In the genomic region with DNA sequence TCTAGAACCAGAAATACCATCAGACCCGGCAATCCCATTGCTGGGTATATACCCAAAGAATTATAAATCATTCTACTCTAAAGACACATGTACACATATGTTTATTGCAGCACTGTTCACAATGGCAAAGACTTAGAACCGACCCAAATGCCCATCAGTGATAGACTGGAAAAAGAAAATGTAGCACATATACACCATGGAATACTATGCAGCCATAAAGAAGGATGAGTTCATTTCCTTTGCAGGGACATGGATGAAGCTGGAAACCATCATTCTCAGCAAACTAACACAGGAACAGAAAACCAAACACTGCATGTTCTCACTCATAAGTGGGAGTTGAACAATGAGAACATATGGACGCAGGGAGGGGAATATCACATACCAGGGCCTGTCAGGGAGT, we compare ENCODE assay signal across 2 cellular contexts.
DNase-seq lines count a peak whose midpoint lies in the region; ATAC-seq, FAIRE-seq and TF ChIP-seq lines count a peak whose summit lies in the region.
"Not testable (repeated sequence)": the region's sequence is repeated elsewhere in the genome, so short reads cannot be mapped to it uniquely, and the experiment has no call there.

No MANE protein-coding gene starts in this region.

- peaks cover 12% of the 10 kb centered on the region for H3K27me3 Mint-ChIP-seq in activated CD4-positive, alpha-beta memory T cell treated with anti-CD3 and anti-CD28 coated beads for 36 hours

- not testable (repeated sequence) for TF ChIP-seq RAD21 in K562 (CRISPR knock-in tag; conservative IDR thresholded peaks at IDR 0.05 in 1 of 2, IDR thresholded peaks at IDR 0.05 in 1 of 2)

- not testable (repeated sequence) for H3K4me3 ChIP-seq in K562

- in situ Hi-C loops in K562 (cut with MboI) = not testable (repeated sequence)

- H2AFZ ChIP-seq in K562 (ENCODE audit: low read depth, low read length) = not testable (repeated sequence)

- not testable (repeated sequence) for H3K36me3 ChIP-seq in K562 (ENCODE audit: control insufficient read depth, insufficient read depth, low read length)

- H3K4me3 Mint-ChIP-seq in activated CD4-positive, alpha-beta memory T cell treated with anti-CD3 and anti-CD28 coated beads for 36 hours = not testable (repeated sequence)

- H3K9ac ChIP-seq in K562 (ENCODE audit: insufficient read depth in 1 of 2, low read depth in 2 of 2, low read length in 2 of 2) = not testable (repeated sequence)

- not testable (repeated sequence) for H3K36me3 Mint-ChIP-seq in activated CD4-positive, alpha-beta memory T cell treated with anti-CD3 and anti-CD28 coated beads for 36 hours

- TF ChIP-seq EP300 in K562 (IDR thresholded peaks at IDR 0.05; ENCODE audit: low read length) = not testable (repeated sequence)

- intact Hi-C loops in activated CD4-positive, alpha-beta memory T cell treated with anti-CD3 and anti-CD28 coated beads for 36 hours (cut with micrococcal nuclease); K562 (cut with micrococcal nuclease): not testable (repeated sequence)

- not testable (repeated sequence) for BruUV-seq in K562 (replicated peaks; lab: Mats Ljungman, UMichigan)

- H4K20me1 ChIP-seq in K562 (replicated peaks; ENCODE audit: control insufficient read depth, insufficient read depth, low read length) = not testable (repeated sequence)

- CTCF ChIA-PET in activated CD4-positive, alpha-beta memory T cell treated with anti-CD3 and anti-CD28 coated beads for 36 hours (lab: Charles Lee); K562 (lab: Yijun Ruan, JAX; ENCODE audit: low intra/inter-chr PET ratio): not testable (repeated sequence)

- not testable (repeated sequence) for H3K9me3 ChIP-seq in K562 (replicated peaks; ENCODE audit: control insufficient read depth, insufficient read depth, low read depth, low read length)

- H3K27ac ChIP-seq in K562 (ENCODE audit: extremely low read depth, low read depth, low read length) = not testable (repeated sequence)

- H3K4me1 Mint-ChIP-seq in activated CD4-positive, alpha-beta memory T cell treated with anti-CD3 and anti-CD28 coated beads for 36 hours (ENCODE audit: low read depth) = not testable (repeated sequence)

- H3K27ac Mint-ChIP-seq in activated CD4-positive, alpha-beta memory T cell treated with anti-CD3 and anti-CD28 coated beads for 36 hours = peak overlapping the region; percentile 26

- not testable (repeated sequence) for TF ChIP-seq CTCF in K562 (IDR thresholded peaks at IDR 0.05 in 2 of 3, conservative IDR thresholded peaks at IDR 0.05 in 1 of 3; ENCODE audit: insufficient read depth in 2 of 3, low read depth in 1 of 3, low read length in 3 of 3)

- H3K27me3 ChIP-seq in K562 (ENCODE audit: control insufficient read depth in 2 of 2, insufficient read depth in 2 of 2, low read length in 2 of 2) = not testable (repeated sequence)

- not testable (repeated sequence) for H3K4me1 ChIP-seq in K562 (replicated peaks in 1 of 2; ENCODE audit: control insufficient read depth in 2 of 2, insufficient read depth in 2 of 2, low read length in 2 of 2)

- FAIRE-seq in K562 (lab: Jason Lieb, UNC) = not testable (repeated sequence)

- ATAC-seq in K562 = not testable (repeated sequence)

- not testable (repeated sequence) for H3K79me2 ChIP-seq in K562 (ENCODE audit: control insufficient read depth, insufficient read depth, low read length)

- not testable (repeated sequence) for TF ChIP-seq POLR2A in K562 (conservative IDR thresholded peaks at IDR 0.05)

- DNase-seq in activated CD4-positive, alpha-beta memory T cell treated with anti-CD3 and anti-CD28 coated beads for 36 hours; K562 (ENCODE audit: extremely low read depth in 1 of 4, low spot score in 3 of 4): not testable (repeated sequence)

- H3K9me1 ChIP-seq in K562 (ENCODE audit: control insufficient read depth, insufficient read depth, low read length) = not testable (repeated sequence)

- POLR2A ChIA-PET in activated CD4-positive, alpha-beta memory T cell treated with anti-CD3 and anti-CD28 coated beads for 36 hours (lab: Charles Lee); K562 (lab: Yijun Ruan, JAX): not testable (repeated sequence)

- WGBS in K562 (ENCODE audit: insufficient coverage, low coverage, missing lambda C conversion rate) = 69% methylated on average over 3 of the region's 3 CpGs

- peaks cover 17% of the 10 kb centered on the region for H3K9me3 Mint-ChIP-seq in activated CD4-positive, alpha-beta memory T cell treated with anti-CD3 and anti-CD28 coated beads for 36 hours

- H3K4me2 ChIP-seq in K562 (ENCODE audit: insufficient read depth, low read length) = not testable (repeated sequence)

TF ChIP-seq in K562, 482 proteins besides CTCF, POLR2A, EP300 and RAD21:
- TF ChIP-seq KDM1A (IDR thresholded peaks at IDR 0.05) (peak in 1 of 2 experiments; percentile 60; a peak in 1 of 4 replicates), BCOR (IDR thresholded peaks at IDR 0.05) (peak; percentile 73; the same call in 1 of the 2 replicates), ZNF146 (CRISPR knock-in tag; IDR thresholded peaks at IDR 0.05; ENCODE audit: unreplicated experiment) (peak; percentile 96)
TF ChIP-seq in K562: peak in this region for 3; not testable (repeated sequence) for 479.
